1 cellular context compared by ENCODE assay signal in genomic region chr19:40398417-40399056, GRCh38.
TF ChIP-seq lines count a peak whose summit lies in the region.

No MANE protein-coding gene starts in this region.

TF ChIP-seq in WTC11, 78 proteins besides CTCF, POLR2A, EP300 and RAD21 (continued from another document):
- TF ChIP-seq, protein P1, sequence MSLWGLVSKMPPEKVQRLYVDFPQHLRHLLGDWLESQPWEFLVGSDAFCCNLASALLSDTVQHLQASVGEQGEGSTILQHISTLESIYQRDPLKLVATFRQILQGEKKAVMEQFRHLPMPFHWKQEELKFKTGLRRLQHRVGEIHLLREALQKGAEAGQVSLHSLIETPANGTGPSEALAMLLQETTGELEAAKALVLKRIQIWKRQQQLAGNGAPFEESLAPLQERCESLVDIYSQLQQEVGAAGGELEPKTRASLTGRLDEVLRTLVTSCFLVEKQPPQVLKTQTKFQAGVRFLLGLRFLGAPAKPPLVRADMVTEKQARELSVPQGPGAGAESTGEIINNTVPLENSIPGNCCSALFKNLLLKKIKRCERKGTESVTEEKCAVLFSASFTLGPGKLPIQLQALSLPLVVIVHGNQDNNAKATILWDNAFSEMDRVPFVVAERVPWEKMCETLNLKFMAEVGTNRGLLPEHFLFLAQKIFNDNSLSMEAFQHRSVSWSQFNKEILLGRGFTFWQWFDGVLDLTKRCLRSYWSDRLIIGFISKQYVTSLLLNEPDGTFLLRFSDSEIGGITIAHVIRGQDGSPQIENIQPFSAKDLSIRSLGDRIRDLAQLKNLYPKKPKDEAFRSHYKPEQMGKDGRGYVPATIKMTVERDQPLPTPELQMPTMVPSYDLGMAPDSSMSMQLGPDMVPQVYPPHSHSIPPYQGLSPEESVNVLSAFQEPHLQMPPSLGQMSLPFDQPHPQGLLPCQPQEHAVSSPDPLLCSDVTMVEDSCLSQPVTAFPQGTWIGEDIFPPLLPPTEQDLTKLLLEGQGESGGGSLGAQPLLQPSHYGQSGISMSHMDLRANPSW (CRISPR knock-in tag; conservative IDR thresholded peaks at IDR 0.05; ENCODE audit: low read depth), result no peak
- TF ChIP-seq TCF7 (CRISPR knock-in tag; IDR thresholded peaks at IDR 0.05; ENCODE audit: low read depth) (no peak), ZNF232 (CRISPR knock-in tag; IDR thresholded peaks at IDR 0.05) (no peak), TP53 (CRISPR knock-in tag; IDR thresholded peaks at IDR 0.05) (no peak), SMAD4 (CRISPR knock-in tag; IDR thresholded peaks at IDR 0.05) (0 out of 2 replicates have a peak, but pooled peaks have one; percentile 39), ZBTB21 (CRISPR knock-in tag; IDR thresholded peaks at IDR 0.05; ENCODE audit: borderline replicate concordance) (no peak), FOXK1 (CRISPR knock-in tag; IDR thresholded peaks at IDR 0.05) (0 out of 2 replicates have a peak, but pooled peaks have one; percentile 44), NFATC4 (CRISPR knock-in tag; IDR thresholded peaks at IDR 0.05) (no peak), SMAD3 (CRISPR knock-in tag; IDR thresholded peaks at IDR 0.05; ENCODE audit: borderline replicate concordance) (no peak), ZNF396 (CRISPR knock-in tag; IDR thresholded peaks at IDR 0.05; ENCODE audit: borderline replicate concordance) (no peak), MYBL2 (CRISPR knock-in tag; IDR thresholded peaks at IDR 0.05) (no peak), CDX4 (CRISPR knock-in tag; IDR thresholded peaks at IDR 0.05; ENCODE audit: borderline replicate concordance) (no peak), GTF2I (CRISPR knock-in tag; conservative IDR thresholded peaks at IDR 0.05) (no peak), EMX1 (CRISPR knock-in tag; IDR thresholded peaks at IDR 0.05) (no peak), ELF4 (CRISPR knock-in tag; IDR thresholded peaks at IDR 0.05; ENCODE audit: low read depth) (no peak), RELA (CRISPR knock-in tag; IDR thresholded peaks at IDR 0.05; ENCODE audit: borderline replicate concordance) (no peak; the same call in 1 of the 2 replicates), FOXP4 (CRISPR knock-in tag; IDR thresholded peaks at IDR 0.05) (peak; percentile 95)
- TF ChIP-seq, protein P2, sequence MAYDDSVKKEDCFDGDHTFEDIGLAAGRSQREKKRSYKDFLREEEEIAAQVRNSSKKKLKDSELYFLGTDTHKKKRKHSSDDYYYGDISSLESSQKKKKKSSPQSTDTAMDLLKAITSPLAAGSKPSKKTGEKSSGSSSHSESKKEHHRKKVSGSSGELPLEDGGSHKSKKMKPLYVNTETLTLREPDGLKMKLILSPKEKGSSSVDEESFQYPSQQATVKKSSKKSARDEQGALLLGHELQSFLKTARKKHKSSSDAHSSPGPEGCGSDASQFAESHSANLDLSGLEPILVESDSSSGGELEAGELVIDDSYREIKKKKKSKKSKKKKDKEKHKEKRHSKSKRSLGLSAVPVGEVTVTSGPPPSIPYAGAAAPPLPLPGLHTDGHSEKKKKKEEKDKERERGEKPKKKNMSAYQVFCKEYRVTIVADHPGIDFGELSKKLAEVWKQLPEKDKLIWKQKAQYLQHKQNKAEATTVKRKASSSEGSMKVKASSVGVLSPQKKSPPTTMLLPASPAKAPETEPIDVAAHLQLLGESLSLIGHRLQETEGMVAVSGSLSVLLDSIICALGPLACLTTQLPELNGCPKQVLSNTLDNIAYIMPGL (CRISPR knock-in tag; IDR thresholded peaks at IDR 0.05), result no peak
- TF ChIP-seq, protein P3, sequence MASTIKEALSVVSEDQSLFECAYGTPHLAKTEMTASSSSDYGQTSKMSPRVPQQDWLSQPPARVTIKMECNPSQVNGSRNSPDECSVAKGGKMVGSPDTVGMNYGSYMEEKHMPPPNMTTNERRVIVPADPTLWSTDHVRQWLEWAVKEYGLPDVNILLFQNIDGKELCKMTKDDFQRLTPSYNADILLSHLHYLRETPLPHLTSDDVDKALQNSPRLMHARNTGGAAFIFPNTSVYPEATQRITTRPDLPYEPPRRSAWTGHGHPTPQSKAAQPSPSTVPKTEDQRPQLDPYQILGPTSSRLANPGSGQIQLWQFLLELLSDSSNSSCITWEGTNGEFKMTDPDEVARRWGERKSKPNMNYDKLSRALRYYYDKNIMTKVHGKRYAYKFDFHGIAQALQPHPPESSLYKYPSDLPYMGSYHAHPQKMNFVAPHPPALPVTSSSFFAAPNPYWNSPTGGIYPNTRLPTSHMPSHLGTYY (CRISPR knock-in tag; IDR thresholded peaks at IDR 0.05), result no peak
- TF ChIP-seq, protein P4, sequence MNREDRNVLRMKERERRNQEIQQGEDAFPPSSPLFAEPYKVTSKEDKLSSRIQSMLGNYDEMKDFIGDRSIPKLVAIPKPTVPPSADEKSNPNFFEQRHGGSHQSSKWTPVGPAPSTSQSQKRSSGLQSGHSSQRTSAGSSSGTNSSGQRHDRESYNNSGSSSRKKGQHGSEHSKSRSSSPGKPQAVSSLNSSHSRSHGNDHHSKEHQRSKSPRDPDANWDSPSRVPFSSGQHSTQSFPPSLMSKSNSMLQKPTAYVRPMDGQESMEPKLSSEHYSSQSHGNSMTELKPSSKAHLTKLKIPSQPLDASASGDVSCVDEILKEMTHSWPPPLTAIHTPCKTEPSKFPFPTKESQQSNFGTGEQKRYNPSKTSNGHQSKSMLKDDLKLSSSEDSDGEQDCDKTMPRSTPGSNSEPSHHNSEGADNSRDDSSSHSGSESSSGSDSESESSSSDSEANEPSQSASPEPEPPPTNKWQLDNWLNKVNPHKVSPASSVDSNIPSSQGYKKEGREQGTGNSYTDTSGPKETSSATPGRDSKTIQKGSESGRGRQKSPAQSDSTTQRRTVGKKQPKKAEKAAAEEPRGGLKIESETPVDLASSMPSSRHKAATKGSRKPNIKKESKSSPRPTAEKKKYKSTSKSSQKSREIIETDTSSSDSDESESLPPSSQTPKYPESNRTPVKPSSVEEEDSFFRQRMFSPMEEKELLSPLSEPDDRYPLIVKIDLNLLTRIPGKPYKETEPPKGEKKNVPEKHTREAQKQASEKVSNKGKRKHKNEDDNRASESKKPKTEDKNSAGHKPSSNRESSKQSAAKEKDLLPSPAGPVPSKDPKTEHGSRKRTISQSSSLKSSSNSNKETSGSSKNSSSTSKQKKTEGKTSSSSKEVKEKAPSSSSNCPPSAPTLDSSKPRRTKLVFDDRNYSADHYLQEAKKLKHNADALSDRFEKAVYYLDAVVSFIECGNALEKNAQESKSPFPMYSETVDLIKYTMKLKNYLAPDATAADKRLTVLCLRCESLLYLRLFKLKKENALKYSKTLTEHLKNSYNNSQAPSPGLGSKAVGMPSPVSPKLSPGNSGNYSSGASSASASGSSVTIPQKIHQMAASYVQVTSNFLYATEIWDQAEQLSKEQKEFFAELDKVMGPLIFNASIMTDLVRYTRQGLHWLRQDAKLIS (CRISPR knock-in tag; IDR thresholded peaks at IDR 0.05; ENCODE audit: borderline replicate concordance), result no peak
- TF ChIP-seq, protein P5, sequence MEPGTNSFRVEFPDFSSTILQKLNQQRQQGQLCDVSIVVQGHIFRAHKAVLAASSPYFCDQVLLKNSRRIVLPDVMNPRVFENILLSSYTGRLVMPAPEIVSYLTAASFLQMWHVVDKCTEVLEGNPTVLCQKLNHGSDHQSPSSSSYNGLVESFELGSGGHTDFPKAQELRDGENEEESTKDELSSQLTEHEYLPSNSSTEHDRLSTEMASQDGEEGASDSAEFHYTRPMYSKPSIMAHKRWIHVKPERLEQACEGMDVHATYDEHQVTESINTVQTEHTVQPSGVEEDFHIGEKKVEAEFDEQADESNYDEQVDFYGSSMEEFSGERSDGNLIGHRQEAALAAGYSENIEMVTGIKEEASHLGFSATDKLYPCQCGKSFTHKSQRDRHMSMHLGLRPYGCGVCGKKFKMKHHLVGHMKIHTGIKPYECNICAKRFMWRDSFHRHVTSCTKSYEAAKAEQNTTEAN (CRISPR knock-in tag; IDR thresholded peaks at IDR 0.05), result no peak
- TF ChIP-seq, protein P6, sequence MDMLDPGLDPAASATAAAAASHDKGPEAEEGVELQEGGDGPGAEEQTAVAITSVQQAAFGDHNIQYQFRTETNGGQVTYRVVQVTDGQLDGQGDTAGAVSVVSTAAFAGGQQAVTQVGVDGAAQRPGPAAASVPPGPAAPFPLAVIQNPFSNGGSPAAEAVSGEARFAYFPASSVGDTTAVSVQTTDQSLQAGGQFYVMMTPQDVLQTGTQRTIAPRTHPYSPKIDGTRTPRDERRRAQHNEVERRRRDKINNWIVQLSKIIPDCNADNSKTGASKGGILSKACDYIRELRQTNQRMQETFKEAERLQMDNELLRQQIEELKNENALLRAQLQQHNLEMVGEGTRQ (CRISPR knock-in tag; IDR thresholded peaks at IDR 0.05), result peak; percentile 86
